ENCODE assay signal across 9 cellular contexts in the genomic region with DNA sequence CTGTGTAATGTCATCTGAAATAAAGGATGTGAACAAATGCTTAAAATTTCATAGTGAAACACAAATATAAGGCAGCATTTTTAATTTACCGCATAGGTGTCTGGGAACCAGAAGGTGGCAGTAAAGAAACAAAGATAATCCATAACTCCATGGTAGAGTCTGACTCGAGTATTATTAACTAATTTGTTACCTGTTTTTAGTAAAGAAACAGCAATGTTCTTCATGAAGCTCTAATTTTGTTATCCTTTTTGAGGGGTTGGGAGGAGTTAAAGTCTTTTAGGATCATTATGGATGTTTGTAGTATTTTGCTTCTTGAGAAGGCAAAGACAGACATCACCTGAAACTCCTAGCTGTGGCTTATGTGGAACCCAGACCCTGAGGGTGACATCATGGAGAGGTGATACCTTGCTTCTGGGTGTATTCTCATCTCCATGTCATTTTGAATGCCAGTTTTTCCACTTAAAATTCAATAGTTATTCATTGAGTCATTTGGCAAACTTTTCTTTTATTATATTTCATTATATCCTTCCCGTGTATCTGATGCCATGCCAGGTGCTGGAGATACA.
DNase-seq lines count a peak whose midpoint lies in the region; ATAC-seq, FAIRE-seq and TF ChIP-seq lines count a peak whose summit lies in the region.
"Had no signal": no experiment of that assay in that cellular context is flagged by ENCODE, and none has a peak within 500 bp of the region (broad histone marks: within the 10 kb centered on the region; RNA-seq: fewer than 3 reads in every experiment).

No MANE protein-coding gene starts in this region.

- peak; percentile 65 for FAIRE-seq in astrocyte (lab: Jason Lieb, UNC)

- peaks cover 28% of the 10 kb centered on the region for H3K4me1 Mint-ChIP-seq in astrocyte (ENCODE audit: low read depth, unreplicated experiment)

- no peak overlapping the region for H2AFZ ChIP-seq in astrocyte (ENCODE audit: low read depth, low read length)
- no peak overlapping the region for H2AFZ ChIP-seq in hepatocyte

- H3K36me3 Mint-ChIP-seq in astrocyte (ENCODE audit: low read depth, unreplicated experiment) = peaks cover 11% of the 10 kb centered on the region
- H3K36me3 Mint-ChIP-seq: activated naive CD4-positive, alpha-beta T cell treated with anti-CD3 and anti-CD28 coated beads, Interleukin-2, amount 50 U/mL, for 72 hours had no signal

- H3K36me3 ChIP-seq in cardiac muscle cell (peaks cover 4% of the 10 kb centered on the region), astrocyte (ENCODE audit: insufficient read depth, low read length) (no peaks in the 10 kb centered on the region), hepatocyte (replicated peaks; ENCODE audit: insufficient read depth, low read depth) (no peaks in the 10 kb centered on the region), thyroid gland (no peaks in the 10 kb centered on the region)

- H3K27ac ChIP-seq in cardiac muscle cell = no peak overlapping the region
- H3K27ac ChIP-seq in astrocyte (ENCODE audit: low read depth, low read length) = no peak overlapping the region
- H3K27ac ChIP-seq in hepatocyte = no peak overlapping the region
- H3K27ac ChIP-seq in thyroid gland = no peak overlapping the region

- H3K79me2 ChIP-seq in astrocyte (ENCODE audit: insufficient read depth, low read length) (no peaks in the 10 kb centered on the region), hepatocyte (no peaks in the 10 kb centered on the region)

- H3K27me3 ChIP-seq in cardiac muscle cell (no peaks in the 10 kb centered on the region), astrocyte (ENCODE audit: insufficient read depth, low read length) (no peaks in the 10 kb centered on the region), hepatocyte (no peaks in the 10 kb centered on the region), thyroid gland (no peaks in the 10 kb centered on the region)

- no peak for ATAC-seq in Right ventricle myocardium inferior
- ATAC-seq in GM18873 (IDR thresholded peaks at IDR 0.05; ENCODE audit: low FRiP score, unreplicated experiment) = no peak

- DNase-seq in cardiac muscle cell (ENCODE audit: low read depth in 1 of 2, low spot score in 1 of 2) = peak; percentile 41 to 75
- DNase-seq in Right ventricle myocardium inferior (ENCODE audit: missing footprints) = no peak
- DNase-seq in NCI-H2081 treated with DMSO at 0.1 percent for 48 hours (lab: John Stamatoyannopoulos, UW) = peak; percentile 16
- no peak for DNase-seq in astrocyte (ENCODE audit: low read depth)
- peak; percentile 57 for DNase-seq in hepatocyte (ENCODE audit: low spot score)
- no peak for DNase-seq in thyroid gland
- DNase-seq in activated CD4-positive, alpha-beta T cell treated with anti-CD3 and anti-CD28 coated beads, Interleukin-2, amount 50 U/mL, for 4 hours = no peak

- no peaks in the 10 kb centered on the region for H3K9me2 ChIP-seq in hepatocyte (replicated peaks; ENCODE audit: insufficient read depth)

- no peak overlapping the region for H3K4me3 Mint-ChIP-seq in astrocyte (ENCODE audit: unreplicated experiment)

- no peak overlapping the region for H3K4me3 ChIP-seq in cardiac muscle cell
- no peak overlapping the region for H3K4me3 ChIP-seq in astrocyte (ENCODE audit: insufficient read depth, low read depth, low read length)
- no peak overlapping the region for H3K4me3 ChIP-seq in hepatocyte
- H3K4me3 ChIP-seq in thyroid gland (replicated peaks in 1 of 3) = no peak overlapping the region

- TF ChIP-seq CTCF in cardiac muscle cell (IDR thresholded peaks at IDR 0.05; ENCODE audit: low read depth, low read length) (peak; percentile 67), astrocyte (IDR thresholded peaks at IDR 0.05; ENCODE audit: insufficient read depth, low read depth, low read length) (peak; percentile 82), hepatocyte (IDR thresholded peaks at IDR 0.05; ENCODE audit: poor library complexity) (peak; percentile 80), thyroid gland (IDR thresholded peaks at IDR 0.05) (peak; percentile 14 to 76 (median 57))

- no peak overlapping the region for H3K4me2 ChIP-seq in astrocyte (ENCODE audit: low read length)
- H3K4me2 ChIP-seq in hepatocyte = no peak overlapping the region

- TF ChIP-seq POLR2A in thyroid gland (IDR thresholded peaks at IDR 0.05) = no peak

- intact Hi-C loops in Right ventricle myocardium inferior (cut with DNase I) (loop anchor here (1.0 to 5.0 kb wide), 4 partner anchors 51 to 451 kb away; no protein-coding TSS in a partner anchor), thyroid gland (cut with DNase I) (loop anchor here (10.0 kb wide), 1 partner anchor 354 kb away; no protein-coding TSS in a partner anchor)

- H4K20me1 ChIP-seq in astrocyte (ENCODE audit: insufficient read depth, low read length) (no peaks in the 10 kb centered on the region), hepatocyte (ENCODE audit: insufficient read depth, poor library complexity, severe bottlenecking) (no peaks in the 10 kb centered on the region)

- H3K9me3 ChIP-seq in cardiac muscle cell (ENCODE audit: low read depth) (no peaks in the 10 kb centered on the region), astrocyte (ENCODE audit: insufficient read depth, low read depth, low read length) (no peaks in the 10 kb centered on the region), hepatocyte (ENCODE audit: low read depth) (no peaks in the 10 kb centered on the region), thyroid gland (no peaks in the 10 kb centered on the region)

- H3K27me3 Mint-ChIP-seq in astrocyte (ENCODE audit: low read depth, unreplicated experiment) = peaks cover 4% of the 10 kb centered on the region

- no peaks in the 10 kb centered on the region for H3K9me3 Mint-ChIP-seq in astrocyte (ENCODE audit: unreplicated experiment)
- H3K9me3 Mint-ChIP-seq: activated naive CD4-positive, alpha-beta T cell treated with anti-CD3 and anti-CD28 coated beads, Interleukin-2, amount 50 U/mL, for 72 hours had no signal

- H3K9ac ChIP-seq in astrocyte (ENCODE audit: low read length) = no peak overlapping the region

- no peaks in the 10 kb centered on the region for H3K4me1 ChIP-seq in cardiac muscle cell (ENCODE audit: low read depth)
- peaks cover 19% of the 10 kb centered on the region for H3K4me1 ChIP-seq in astrocyte (ENCODE audit: insufficient read depth, low read length)
- no peaks in the 10 kb centered on the region for H3K4me1 ChIP-seq in hepatocyte (ENCODE audit: insufficient read depth)
- H3K4me1 ChIP-seq in thyroid gland = peaks cover 16 to 29% of the 10 kb centered on the region in 2 donors

- H3K27ac Mint-ChIP-seq in astrocyte (ENCODE audit: unreplicated experiment) = no peak overlapping the region
- H3K27ac Mint-ChIP-seq: activated naive CD4-positive, alpha-beta T cell treated with anti-CD3 and anti-CD28 coated beads, Interleukin-2, amount 50 U/mL, for 72 hours had no signal

- 43% methylated on average over 3 of the region's 3 CpGs for WGBS in hepatocyte (ENCODE audit: low lambda C conversion rate, missing lambda C conversion rate)
- WGBS in thyroid gland, 2 donors = 31 to 41% methylated on average over 3 of the region's 3 CpGs

Comparison
In these comparisons a context has a peak if more than half of its experiments do, and no peak if none do; other contexts are left out.
1. DNase-seq: peak in cardiac muscle cell (2 of 2), NCI-H2081 treated with DMSO at 0.1 percent for 48 hours (single experiment) and hepatocyte (single experiment); none in Right ventricle myocardium inferior (single experiment), astrocyte (single experiment), thyroid gland (0 of 2) and activated CD4-positive, alpha-beta T cell treated with anti-CD3 and anti-CD28 coated beads, Interleukin-2, amount 50 U/mL, for 4 hours (0 of 2).
2. Peak in every context shown above with its lines, with median percentiles within 50 percentile points of each other: CTCF ChIP-seq.